In genomic region chr10:97525086-97525485, GRCh38 we compare ENCODE assay signal across 19 cellular contexts. TPM values are rescaled to one million over a fixed set of nuclear protein-coding genes. Genes with fewer than 3 reads are reported as not detected.
DNase-seq lines count a peak whose midpoint lies in the region; ATAC-seq, FAIRE-seq and TF ChIP-seq lines count a peak whose summit lies in the region.
"Had no signal": no experiment of that assay in that cellular context is flagged by ENCODE, and none has a peak within 500 bp of the region (broad histone marks: within the 10 kb centered on the region; RNA-seq: fewer than 3 reads in every experiment).

No MANE protein-coding gene starts in this region.

- peaks cover 0 to 1% of the 10 kb centered on the region in 2 experiments for H4K20me1 ChIP-seq in H1 (replicated peaks in 1 of 2; ENCODE audit: control insufficient read depth in 1 of 2, insufficient read depth in 2 of 2, low read length in 2 of 2)

- peaks cover 10 to 16% (median 12%) of the 10 kb centered on the region in 4 experiments for H3K4me1 ChIP-seq in H1 (replicated peaks in 1 of 4; ENCODE audit: control insufficient read depth in 3 of 4, insufficient read depth in 4 of 4, low read length in 3 of 4)
- no peaks in the 10 kb centered on the region for H3K4me1 ChIP-seq in spleen
- H3K4me1 ChIP-seq in gastrocnemius medialis = peaks cover 16 to 23% of the 10 kb centered on the region in 2 donors

- H3K79me1 ChIP-seq in H1 (ENCODE audit: low read depth, low read length) = peaks cover 14% of the 10 kb centered on the region

- H4K8ac ChIP-seq in H1 (ENCODE audit: extremely low read depth, insufficient read depth, low read length) = no peak overlapping the region

- no peaks in the 10 kb centered on the region for H3K23me2 ChIP-seq in H1 (ENCODE audit: low read depth, low read length)

- no peaks in the 10 kb centered on the region for H3K27me3 ChIP-seq in bronchial epithelial cell (ENCODE audit: control insufficient read depth, insufficient read depth, low read length)
- H3K27me3 ChIP-seq in H1 (replicated peaks in 1 of 4; ENCODE audit: control insufficient read depth in 3 of 4, extremely low read depth in 1 of 4, insufficient read depth in 3 of 4, low read length in 3 of 4) = no peaks in the 10 kb centered on the region
- H3K27me3 ChIP-seq in spleen (replicated peaks in 1 of 7) = no peaks in the 10 kb centered on the region
- H3K27me3 ChIP-seq in gastrocnemius medialis = no peaks in the 10 kb centered on the region

- no peak for TF ChIP-seq EP300 in H1 (IDR thresholded peaks at IDR 0.05; ENCODE audit: borderline replicate concordance in 1 of 2, low read depth in 2 of 2, low read length in 2 of 2)

- in situ Hi-C loops in G401 (cut with HindIII; ENCODE audit: low sequenced_read_pairs) = no loop called here
- in situ Hi-C loops in gastrocnemius medialis (cut with MboI; ENCODE audit: low sequenced_read_pairs in 4 of 4) = no loop called here

- H3K9ac ChIP-seq in H1 (replicated peaks in 1 of 4; ENCODE audit: extremely low read depth in 1 of 4, low read depth in 3 of 4, low read length in 3 of 4) = no peak overlapping the region

- FAIRE-seq in bronchial epithelial cell (lab: Jason Lieb, UNC) (peak; percentile 60), H1 (lab: Jason Lieb, UNC) (no peak)
- FAIRE-seq: G401.6, GM12892 had no signal

- DNase-seq in G401 (ENCODE audit: low spot score) (peak; percentile 73), bronchial epithelial cell (ENCODE audit: low read depth) (no peak), H1 (ENCODE audit: low read depth in 1 of 2, low spot score in 2 of 2) (no peak), spleen (peak; percentile 11), NCI-H446 treated with DMSO at 0.1 percent for 48 hours (lab: John Stamatoyannopoulos, UW) (no peak), gastrocnemius medialis (no peak), midbrain (lab: John Stamatoyannopoulos, UW) (no peak)
- DNase-seq: Calu3; CD4-positive, alpha-beta memory T cell; COR-L47; DMS53; DMS79 treated with DMSO at 0.1 percent for 48 hours; GOT3; H7; HCEC 1CT had no signal

- no peak overlapping the region for H3K27ac ChIP-seq in H1 (ENCODE audit: low read depth, low read length)
- H3K27ac ChIP-seq in spleen = no peak overlapping the region
- H3K27ac ChIP-seq in gastrocnemius medialis = no peak overlapping the region

- H3K79me2 ChIP-seq in H1 (ENCODE audit: control insufficient read depth in 1 of 2, insufficient read depth in 2 of 2, low read length in 2 of 2) = peaks cover 0 to 22% of the 10 kb centered on the region in 2 experiments; a peak in 2 of 4 replicates

- no peak overlapping the region for H2BK5ac ChIP-seq in H1 (ENCODE audit: low read depth, low read length)

- ATAC-seq in gastrocnemius medialis = no peak

- no peak overlapping the region for H2BK15ac ChIP-seq in H1 (ENCODE audit: low read length)

- no peak overlapping the region for H3K56ac ChIP-seq in H1 (replicated peaks; ENCODE audit: insufficient read length, low read depth, low read length)

- no peak overlapping the region for H2BK120ac ChIP-seq in H1 (replicated peaks; ENCODE audit: low read depth, low read length)

- H2BK20ac ChIP-seq in H1 (ENCODE audit: low read length) = no peak overlapping the region

- no peak overlapping the region for H3K18ac ChIP-seq in H1 (ENCODE audit: extremely low read depth, low read length)

- H3K14ac ChIP-seq in H1 (ENCODE audit: insufficient read length) = no peak overlapping the region

- TF ChIP-seq POLR2A in H1 (IDR thresholded peaks at IDR 0.05; ENCODE audit: control extremely low read depth in 1 of 2, low read depth in 2 of 2, low read length in 2 of 2) (no peak), spleen (IDR thresholded peaks at IDR 0.05) (no peak), gastrocnemius medialis (IDR thresholded peaks at IDR 0.05) (no peak)

- no peak overlapping the region for H4K91ac ChIP-seq in H1 (replicated peaks; ENCODE audit: insufficient read length, low read length)

- H2AFZ ChIP-seq in H1 (ENCODE audit: low read length) = no peak overlapping the region

- CTCF ChIA-PET in H1 (lab: Charles Lee; ENCODE audit: partially characterized antibody) = interaction anchor here (0.6 to 19.6 kb wide), 5 partner anchors 10 to 266 kb away, joined by 3 to 283 read pairs (median 4); no protein-coding TSS in a partner anchor

- TF ChIP-seq RAD21 in H1 (IDR thresholded peaks at IDR 0.05 in 1 of 2, conservative IDR thresholded peaks at IDR 0.05 in 1 of 2; ENCODE audit: low read depth in 2 of 2, low read length in 2 of 2) = no peak

- WGBS in H1 (ENCODE audit: extremely low coverage in 1 of 2, insufficient coverage in 1 of 2, insufficient read length in 1 of 2, insufficient replicate concordance in 2 of 2, low coverage in 1 of 2, low lambda C conversion rate in 2 of 2, missing lambda C conversion rate in 1 of 2), 2 experiments = 85% methylated on average over 5 of the region's 5 CpGs; no CpG with 5 or more reads in 1 of the 2 experiments
- WGBS in spleen, 5 donors = 85 to 96% (median 93%) methylated on average over 5 of the region's 5 CpGs

- H3K36me3 ChIP-seq in bronchial epithelial cell (ENCODE audit: control insufficient read depth, insufficient read depth, low read length) = no peaks in the 10 kb centered on the region
- no peaks in the 10 kb centered on the region for H3K36me3 ChIP-seq in H1 (ENCODE audit: control insufficient read depth in 2 of 4, insufficient read depth in 4 of 4, low read length in 3 of 4)
- no peaks in the 10 kb centered on the region for H3K36me3 ChIP-seq in spleen
- H3K36me3 ChIP-seq in gastrocnemius medialis = no peaks in the 10 kb centered on the region

- no peak overlapping the region for H3K23ac ChIP-seq in H1 (ENCODE audit: insufficient read length)

- peak overlapping the region; percentile 5; the same call in 1 of the 2 replicates for H2AK5ac ChIP-seq in H1 (ENCODE audit: low read depth, low read length)

- TF ChIP-seq CTCF in bronchial epithelial cell (IDR thresholded peaks at IDR 0.05; ENCODE audit: insufficient read depth, low read length, severe bottlenecking) = no peak
- TF ChIP-seq CTCF in H1 (IDR thresholded peaks at IDR 0.05; ENCODE audit: control extremely low read depth in 1 of 3, insufficient read depth in 1 of 3, low read depth in 1 of 3, low read length in 3 of 3) = no peak
- TF ChIP-seq CTCF in spleen (IDR thresholded peaks at IDR 0.05 in 8 of 11, conservative IDR thresholded peaks at IDR 0.05 in 3 of 11) = no peak
- no peak for TF ChIP-seq CTCF in gastrocnemius medialis (IDR thresholded peaks at IDR 0.05 in 4 of 5, conservative IDR thresholded peaks at IDR 0.05 in 1 of 5)

- no peak overlapping the region for H4K5ac ChIP-seq in H1 (ENCODE audit: insufficient read length, low read depth, low read length)

- peaks cover 0 to 6% of the 10 kb centered on the region in 2 experiments; a peak in 1 of 4 replicates for H3K9me3 ChIP-seq in H1 (ENCODE audit: insufficient read depth in 2 of 2, low read depth in 1 of 2, low read length in 1 of 2)
- H3K9me3 ChIP-seq in spleen = no peaks in the 10 kb centered on the region
- no peaks in the 10 kb centered on the region for H3K9me3 ChIP-seq in gastrocnemius medialis

- H3K4ac ChIP-seq in H1 (replicated peaks; ENCODE audit: insufficient read length, low read depth, low read length) = no peak overlapping the region

- no peak overlapping the region for H3K4me2 ChIP-seq in H1 (ENCODE audit: insufficient read depth in 1 of 2, low read depth in 2 of 2, low read length in 2 of 2)

- H3K4me3 ChIP-seq in bronchial epithelial cell (ENCODE audit: low read depth, low read length) (no peak overlapping the region), H1 (ENCODE audit: extremely low read depth in 1 of 4, insufficient read depth in 2 of 4, low read depth in 3 of 4, low read length in 4 of 4) (no peak overlapping the region), spleen (no peak overlapping the region), gastrocnemius medialis (no peak overlapping the region)

- no peak overlapping the region for H2BK12ac ChIP-seq in H1 (ENCODE audit: low read depth, low read length)

- POLR2A ChIA-PET in H1 (lab: Charles Lee; ENCODE audit: partially characterized antibody) = interaction anchor here (0.8 to 0.9 kb wide), 3 partner anchors 9 to 64 kb away, joined by 3 read pairs; no protein-coding TSS in a partner anchor

- intact Hi-C loops in spleen (cut with DNase I; ENCODE audit: low total_unique reads) = no loop called here
- intact Hi-C loops in gastrocnemius medialis (cut with DNase I; ENCODE audit: low total_unique reads) = no loop called here

RNA-seq across cellular contexts. Expression of gene UBTD1, which starts 26.4 kb away (rescaled TPM):
- total RNA-seq in G401 (2014; rRNA removed; shearing (Covaris generic)) = 32.5 and 39.5 TPM in 2 replicates
- total RNA-seq in bronchial epithelial cell = 11.1 and 12.4 TPM in 2 replicates
- 22.3 and 23.1 TPM in 2 replicates for total RNA-seq in H1 (2021; fragmentation: NEBNext Ultra II Directional; extraction: Animal tissue kit (Norgen Biotek cat#: 25700))
- polyA plus RNA-seq in H1 (2011; rRNA removed) = 36.2 and 48.8 TPM in 2 replicates
- 32.2 TPM for polyA plus RNA-seq in H1 (2011; cell fraction: cytosol; rRNA removed)
- 27.8 TPM for polyA plus RNA-seq in H1 (2011; cell fraction: nucleus; rRNA removed)
- 11.7 to 21.5 TPM (median 19.8 TPM) in 4 replicates for polyA plus RNA-seq in H1 (2012, experiment 1 of 2)
- 25.5 TPM for polyA plus RNA-seq in H1 (2012, experiment 2 of 2)
- 17.5 TPM for polyA plus RNA-seq in H1 (2013, experiment 1 of 2)
- polyA plus RNA-seq in H1 (2013, experiment 2 of 2) = 17.5 TPM
- 6.4 and 7.2 TPM in 2 replicates for polyA minus RNA-seq in H1 (2011; rRNA and poly(A)+ RNA removed)
- polyA minus RNA-seq in H1 (2011; cell fraction: cytosol; rRNA and poly(A)+ RNA removed) = 15.3 TPM
- 10.8 TPM for polyA minus RNA-seq in H1 (2011; cell fraction: nucleus; rRNA and poly(A)+ RNA removed)
- 10 to 100 TPM in 6 of 7 donors, 1 to 10 TPM in 1; 8.0 to 17.6 (median 12.1) TPM for total RNA-seq in spleen
- 10 to 100 TPM in 1 of 3 donors, 1 to 10 TPM in 2; 4.5 to 11.5 (median 6.8) TPM for polyA plus RNA-seq in spleen
- total RNA-seq in gastrocnemius medialis = 10 to 100 TPM; 13.7 to 40.0 (median 23.3) TPM

RNA-seq across cellular contexts. Expression of gene MMS19, which starts 26.9 kb away (rescaled TPM):
- 67.8 and 89.3 TPM in 2 replicates for total RNA-seq in G401 (2014; rRNA removed; shearing (Covaris generic))
- total RNA-seq in bronchial epithelial cell (23.2 and 38.2 TPM in 2 replicates), spleen (10 to 100 TPM; 54.5 to 91.5 (median 59.7) TPM), gastrocnemius medialis (10 to 100 TPM; 56.1 to 70.0 (median 65.0) TPM)
- 128 and 130 TPM in 2 replicates for total RNA-seq in H1 (2021; fragmentation: NEBNext Ultra II Directional; extraction: Animal tissue kit (Norgen Biotek cat#: 25700))
- polyA plus RNA-seq in H1 (2011; rRNA removed) (221 and 228 TPM in 2 replicates), spleen (100 to 1,000 TPM in 1 of 3 donors, 10 to 100 TPM in 2; 53.5 to 101 (median 78.7) TPM)
- 183 TPM for polyA plus RNA-seq in H1 (2011; cell fraction: cytosol; rRNA removed)
- 470 TPM for polyA plus RNA-seq in H1 (2011; cell fraction: nucleus; rRNA removed)
- 107 to 133 TPM (median 128 TPM) in 4 replicates for polyA plus RNA-seq in H1 (2012, experiment 1 of 2)
- 131 TPM for polyA plus RNA-seq in H1 (2012, experiment 2 of 2)
- 125 TPM for polyA plus RNA-seq in H1 (2013, experiment 1 of 2)
- 122 TPM for polyA plus RNA-seq in H1 (2013, experiment 2 of 2)
- 326 and 376 TPM in 2 replicates for polyA minus RNA-seq in H1 (2011; rRNA and poly(A)+ RNA removed)
- polyA minus RNA-seq in H1 (2011; cell fraction: cytosol; rRNA and poly(A)+ RNA removed) = 92.1 TPM
- 160 TPM for polyA minus RNA-seq in H1 (2011; cell fraction: nucleus; rRNA and poly(A)+ RNA removed)

RNA-seq across cellular contexts. Expression of gene ANKRD2, which starts 47.5 kb away (rescaled TPM):
- total RNA-seq in G401 (2014; rRNA removed; shearing (Covaris generic)) = 0.41 and 3.4 TPM in 2 replicates
- 0.26 TPM in 2 replicates for total RNA-seq in bronchial epithelial cell
- not detected in 2 replicates for total RNA-seq in H1 (2021; fragmentation: NEBNext Ultra II Directional; extraction: Animal tissue kit (Norgen Biotek cat#: 25700))
- not detected in 2 replicates for polyA plus RNA-seq in H1 (2011; rRNA removed)
- polyA plus RNA-seq in H1 (2011; cell fraction: cytosol; rRNA removed) = not detected
- polyA plus RNA-seq in H1 (2011; cell fraction: nucleus; rRNA removed) = not detected
- polyA plus RNA-seq in H1 (2012, experiment 1 of 2) = not detected in 4 replicates
- polyA plus RNA-seq in H1 (2012, experiment 2 of 2) = not detected
- polyA plus RNA-seq in H1 (2013, experiment 1 of 2) = not detected
- not detected for polyA plus RNA-seq in H1 (2013, experiment 2 of 2)
- polyA minus RNA-seq in H1 (2011; rRNA and poly(A)+ RNA removed) = not detected in 2 replicates
- polyA minus RNA-seq in H1 (2011; cell fraction: cytosol; rRNA and poly(A)+ RNA removed) = not detected
- polyA minus RNA-seq in H1 (2011; cell fraction: nucleus; rRNA and poly(A)+ RNA removed) = not detected
- total RNA-seq in spleen = not detected
- under 1 TPM; 0.10 to 0.52 (median 0.18) TPM for polyA plus RNA-seq in spleen
- total RNA-seq in gastrocnemius medialis = 1,000 to 10,000 TPM in 1 of 4 donors, 100 to 1,000 TPM in 3; 105 to 1,024 (median 853) TPM
- total RNA-seq: A673; CD4-positive, alpha-beta memory T cell; Daoy; H7 had no signal
- polyA plus RNA-seq: CD4-positive, alpha-beta memory T cell had no signal

RNA-seq across cellular contexts. Expression of gene HOGA1, which starts 59.1 kb away (rescaled TPM):
- total RNA-seq in G401 (2014; rRNA removed; shearing (Covaris generic)) = 8.0 and 8.1 TPM in 2 replicates
- total RNA-seq in bronchial epithelial cell = 0.13 and 0.26 TPM in 2 replicates
- 0.28 and 0.29 TPM in 2 replicates for total RNA-seq in H1 (2021; fragmentation: NEBNext Ultra II Directional; extraction: Animal tissue kit (Norgen Biotek cat#: 25700))
- 0.57 and 1.00 TPM in 2 replicates for polyA plus RNA-seq in H1 (2011; rRNA removed)
- 0.53 TPM for polyA plus RNA-seq in H1 (2011; cell fraction: cytosol; rRNA removed)
- polyA plus RNA-seq in H1 (2011; cell fraction: nucleus; rRNA removed) = 0.47 TPM
- polyA plus RNA-seq in H1 (2012, experiment 1 of 2) = 0.19 to 0.74 TPM (median 0.51 TPM) in 4 replicates
- polyA plus RNA-seq in H1 (2012, experiment 2 of 2) = 0.42 TPM
- 0.26 TPM for polyA plus RNA-seq in H1 (2013, experiment 1 of 2)
- polyA plus RNA-seq in H1 (2013, experiment 2 of 2) = 0.17 TPM
- 0.50 and 0.63 TPM in 2 replicates for polyA minus RNA-seq in H1 (2011; rRNA and poly(A)+ RNA removed)
- not detected for polyA minus RNA-seq in H1 (2011; cell fraction: cytosol; rRNA and poly(A)+ RNA removed)
- 0.80 TPM for polyA minus RNA-seq in H1 (2011; cell fraction: nucleus; rRNA and poly(A)+ RNA removed)
- total RNA-seq in spleen = under 1 TPM in 2 of 7 donors, not detected in 5; 0.19 to 0.32 TPM
- polyA plus RNA-seq in spleen = under 1 TPM; 0.11 to 0.42 (median 0.15) TPM
- 10 to 100 TPM in 1 of 4 donors, 1 to 10 TPM in 1, under 1 TPM in 2; 0.27 to 11.2 (median 4.1) TPM for total RNA-seq in gastrocnemius medialis
- total RNA-seq: A673; CD4-positive, alpha-beta memory T cell; Daoy; H7 had no signal
- polyA plus RNA-seq: CD4-positive, alpha-beta memory T cell had no signal

Comparison
In these comparisons a context has a peak if more than half of its experiments do, and no peak if none do; other contexts are left out.
1. DNase-seq: peak in G401 (single experiment) and spleen (single experiment); none in bronchial epithelial cell (single experiment), H1 (0 of 2), NCI-H446 treated with DMSO at 0.1 percent for 48 hours (single experiment), gastrocnemius medialis (0 of 2) and midbrain (single experiment).
2. RNA of gene ANKRD2, which starts 47.5 kb away (total RNA-seq): 105 to 1,024 TPM in gastrocnemius medialis; 0.41 to 3.4 TPM in G401, 0.26 TPM in bronchial epithelial cell, not detected in H1 and not detected in spleen; every median in the first group is over 10 times any median in the second.